17 cellular contexts compared by ENCODE assay signal in genomic region chr3:124850633-124851032, GRCh38. TPM values are rescaled to one million over a fixed set of nuclear protein-coding genes. Genes with fewer than 3 reads are reported as not detected.
A peak's percentile ranks its signal among the peaks of the same experiment; 100 is the strongest.
DNase-seq lines count a peak whose midpoint lies in the region; ATAC-seq, FAIRE-seq and TF ChIP-seq lines count a peak whose summit lies in the region.
"Had no signal": no experiment of that assay in that cellular context is flagged by ENCODE, and none has a peak within 500 bp of the region (broad histone marks: within the 10 kb centered on the region; RNA-seq: fewer than 3 reads in every experiment).

No MANE protein-coding gene starts in this region.

- H3K27ac Mint-ChIP-seq in neural crest cell (ENCODE audit: unreplicated experiment), result peak overlapping the region; percentile 16
- H3K27ac Mint-ChIP-seq: stimulated activated naive CD8-positive, alpha-beta T cell treated with anti-CD3 and anti-CD28 coated beads, Interleukin-15, Interleukin-2, amounts not matched to agents 100 ng/mL and 50 ng/mL, for 24 hours had no signal

- DNase-seq in A549 (ENCODE audit: low read depth in 1 of 2, low spot score in 1 of 2) (no peak), Panc1 (ENCODE audit: low read depth, low spot score) (no peak), fibroblast of the aortic adventitia (ENCODE audit: low read depth) (peak; percentile 68), neural crest cell (ENCODE audit: low read depth, low spot score) (no peak), NCI-H1694 treated with DMSO at 0.1 percent for 48 hours (lab: John Stamatoyannopoulos, UW) (no peak), SIG-M5 (lab: John Stamatoyannopoulos, UW) (no peak), activated gamma-delta T cell (lab: John Stamatoyannopoulos, UW) (no peak), DMS79 treated with DMSO at 0.1 percent for 48 hours (lab: John Stamatoyannopoulos, UW) (no peak)
- DNase-seq: activated T-cell treated with anti-CD3 and anti-CD28 coated beads, Interleukin-2, amount 50 U/mL, for 1 hour; AML-193; erythroblast; NCI-H1048; NCI-H526; occipital lobe; stimulated activated CD4-positive, alpha-beta T cell treated with anti-CD3 and anti-CD28 coated beads, Interleukin-4, amount 100 ng/mL, for 1 hour had no signal

- H3K4me1 ChIP-seq in A549 (peaks cover 69% of the 10 kb centered on the region), Panc1 (ENCODE audit: control insufficient read depth, insufficient read depth, low read length) (peaks cover 8% of the 10 kb centered on the region)

- H3K27me3 Mint-ChIP-seq in neural crest cell (ENCODE audit: low read depth), result no peaks in the 10 kb centered on the region

- H3K27ac ChIP-seq in A549 (peak overlapping the region; percentile 21 to 76; a peak in 5 of 6 replicates), Panc1 (ENCODE audit: low read length) (peak overlapping the region; percentile 31; the same call in 1 of the 2 replicates)
- H3K27ac ChIP-seq: cardiac muscle cell had no signal

- intact Hi-C loops in Panc1 (cut with micrococcal nuclease; ENCODE audit: unreplicated experiment), result no loop called here

- peaks cover 18% of the 10 kb centered on the region for H3K36me3 Mint-ChIP-seq in neural crest cell (ENCODE audit: low read depth)

- peak overlapping the region; percentile 44 for H3K4me2 ChIP-seq in A549

- TF ChIP-seq CTCF in A549 (IDR thresholded peaks at IDR 0.05) (no peak), Panc1 (IDR thresholded peaks at IDR 0.05) (no peak), fibroblast of the aortic adventitia (IDR thresholded peaks at IDR 0.05; ENCODE audit: insufficient read depth, low read length) (no peak), neural crest cell (conservative IDR thresholded peaks at IDR 0.05) (no peak)

- ATAC-seq in A549 (peak in 1 of 2 experiments; percentile 26; a peak in 3 of 6 replicates), Panc1 (no peak)

- no peaks in the 10 kb centered on the region for H3K9me3 Mint-ChIP-seq in neural crest cell
- H3K9me3 Mint-ChIP-seq: stimulated activated naive CD8-positive, alpha-beta T cell treated with anti-CD3 and anti-CD28 coated beads, Interleukin-15, Interleukin-2, amounts not matched to agents 100 ng/mL and 50 ng/mL, for 24 hours had no signal

- POLR2A ChIA-PET in A549 (lab: Yijun Ruan, JAX), result no interaction called here
- POLR2A ChIA-PET in Panc1 (lab: Charles Lee), result no interaction called here

- CTCF ChIA-PET in A549 (lab: Yijun Ruan, JAX), result interaction anchor here (1.1 to 1.6 kb wide), 4 partner anchors 15 to 90 kb away, joined by 3 to 8 read pairs (median 4); no protein-coding TSS in a partner anchor
- CTCF ChIA-PET in Panc1 (lab: Charles Lee), result interaction anchor here (1.3 kb wide), 1 partner anchor 64 kb away, joined by 3 read pairs; no protein-coding TSS in a partner anchor

- H3K4me1 Mint-ChIP-seq in neural crest cell, result peaks cover 28% of the 10 kb centered on the region

- WGBS in A549 (ENCODE audit: missing lambda C conversion rate), result 77% methylated on average over 2 of the region's 2 CpGs

- H3K36me3 ChIP-seq in Panc1 (ENCODE audit: control insufficient read depth, insufficient read depth, low read length), result no peaks in the 10 kb centered on the region; the same call in 1 of the 2 replicates

- H3K4me3 ChIP-seq in A549 (no peak overlapping the region), Panc1 (ENCODE audit: low read depth in 2 of 2, low read length in 2 of 2) (no peak overlapping the region), fibroblast of the aortic adventitia (ENCODE audit: low read depth, low read length) (no peak overlapping the region)
- H3K4me3 ChIP-seq: cardiac muscle cell had no signal

- H3K27me3 ChIP-seq in Panc1 (ENCODE audit: control insufficient read depth, insufficient read depth, low read length), result no peaks in the 10 kb centered on the region
- H3K27me3 ChIP-seq: cardiac muscle cell had no signal

- in situ Hi-C loops in Panc1 (cut with HindIII; ENCODE audit: low pct_unique_long_range_greater_than_20kb, low sequenced_read_pairs), result no loop called here

- H3K9me3 ChIP-seq in A549 (no peaks in the 10 kb centered on the region), Panc1 (ENCODE audit: control insufficient read depth, insufficient read depth, low read depth, low read length) (no peaks in the 10 kb centered on the region)

- TF ChIP-seq RAD21 in A549 (conservative IDR thresholded peaks at IDR 0.05 in 1 of 2, IDR thresholded peaks at IDR 0.05 in 1 of 2), result no peak

- no peak for FAIRE-seq in A549 (lab: Jason Lieb, UNC)

- no peak overlapping the region for H3K4me3 Mint-ChIP-seq in neural crest cell
- H3K4me3 Mint-ChIP-seq: stimulated activated naive CD8-positive, alpha-beta T cell treated with anti-CD3 and anti-CD28 coated beads, Interleukin-15, Interleukin-2, amounts not matched to agents 100 ng/mL and 50 ng/mL, for 24 hours had no signal

- no TSS peak for BruUV-seq in Panc1 (replicated peaks; lab: Mats Ljungman, UMichigan)

- no peak for TF ChIP-seq EP300 in A549 (IDR thresholded peaks at IDR 0.05)

- no peak for TF ChIP-seq POLR2A in A549 (IDR thresholded peaks at IDR 0.05; ENCODE audit: low read length)

TF ChIP-seq in A549, 52 proteins besides CTCF, POLR2A, EP300 and RAD21:
- TF ChIP-seq NR3C1 (IDR thresholded peaks at IDR 0.05), result no peak
- 0 out of 2 replicates have a peak, but pooled peaks have one; percentile 77 for TF ChIP-seq POLR2AphosphoS2 (conservative IDR thresholded peaks at IDR 0.05; ENCODE audit: low read length)
- TF ChIP-seq HOXB13 (CRISPR knock-in tag; IDR thresholded peaks at IDR 0.05; ENCODE audit: low read depth), result no peak
- TF ChIP-seq CHD2 (IDR thresholded peaks at IDR 0.05; ENCODE audit: low read length, partially characterized antibody), result no peak
- TF ChIP-seq ZNF302 (CRISPR knock-in tag; IDR thresholded peaks at IDR 0.05), result no peak
- no peak for TF ChIP-seq RCOR1 (IDR thresholded peaks at IDR 0.05; ENCODE audit: low read depth, low read length)
- no peak for TF ChIP-seq JUN (IDR thresholded peaks at IDR 0.05)
- peak; percentile 32; the same call in 2 of the 3 replicates for TF ChIP-seq SMC3 (IDR thresholded peaks at IDR 0.05)

RNA-seq across cellular contexts. Expression of gene ITGB5, which starts 36.5 kb away (rescaled TPM):
- polyA plus RNA-seq in A549 (2011; rRNA removed) (260 and 476 TPM in 2 replicates), A549 (2017; fragmentation: RNase III; extraction: RNeasy Plus Mini Kit Qiagen cat#74134 plus additional on column Dnase treatment) (174 to 209 TPM (median 201 TPM) in 3 replicates)
- polyA plus RNA-seq in A549 (2012; cell fraction: cytosol; rRNA removed), result 393 and 412 TPM in 2 replicates
- 508 and 526 TPM in 2 replicates for polyA plus RNA-seq in A549 (2012; cell fraction: nucleus; rRNA removed)
- 629 and 645 TPM in 2 replicates for polyA minus RNA-seq in A549 (2011; rRNA and poly(A)+ RNA removed)
- total RNA-seq in Panc1 (2021; ENCODE audit: unreplicated experiment) (446 TPM), fibroblast of the aortic adventitia (ENCODE audit: low replicate concordance) (308 and 429 TPM in 2 replicates), neural crest cell (66.1 and 81.9 TPM in 2 replicates)
- polyA plus RNA-seq in Panc1 (2012; ENCODE audit: insufficient read length), result 777 TPM
